Comparison of ENCODE assay signal across 19 cellular contexts in genomic region chr7:49597805-49598204, GRCh38.
DNase-seq lines count a peak whose midpoint lies in the region; ATAC-seq, FAIRE-seq and TF ChIP-seq lines count a peak whose summit lies in the region.
"Had no signal": no experiment of that assay in that cellular context is flagged by ENCODE, and none has a peak within 500 bp of the region (broad histone marks: within the 10 kb centered on the region; RNA-seq: fewer than 3 reads in every experiment).

No MANE protein-coding gene starts in this region.

- BruUV-seq in mammary epithelial cell (replicated peaks; lab: Mats Ljungman, UMichigan) (no TSS peak), MCF 10A (replicated peaks; lab: Mats Ljungman, UMichigan) (no TSS peak)

- H3K36me3 ChIP-seq in mammary epithelial cell (ENCODE audit: insufficient read depth, low read length), result no peaks in the 10 kb centered on the region
- no peaks in the 10 kb centered on the region for H3K36me3 ChIP-seq in keratinocyte (ENCODE audit: control insufficient read depth in 2 of 2, extremely low read depth in 1 of 2, insufficient read depth in 2 of 2, low read length in 2 of 2)
- H3K36me3 ChIP-seq: HAP-1, Peyer's patch had no signal

- H3K9ac ChIP-seq in mammary epithelial cell (ENCODE audit: insufficient read depth, low read length) (no peak overlapping the region), keratinocyte (ENCODE audit: control insufficient read depth, extremely low read depth, insufficient read depth, low read length) (no peak overlapping the region)

- H3K27ac ChIP-seq in mammary epithelial cell (ENCODE audit: insufficient read depth, low read depth, low read length) (no peak overlapping the region), keratinocyte (ENCODE audit: control insufficient read depth, insufficient read depth, low read length) (no peak overlapping the region)
- H3K27ac ChIP-seq: Peyer's patch had no signal

- H3K79me2 ChIP-seq in mammary epithelial cell (ENCODE audit: insufficient read depth, low read length), result no peaks in the 10 kb centered on the region
- no peaks in the 10 kb centered on the region for H3K79me2 ChIP-seq in keratinocyte (ENCODE audit: control insufficient read depth, insufficient read depth, low read length)

- CTCF ChIA-PET in mammary epithelial cell (lab: Charles Lee; ENCODE audit: low non-redundant PET), result no interaction called here
- CTCF ChIA-PET in MCF 10A (lab: Yijun Ruan, JAX), result interaction anchor here (0.6 kb wide), 1 partner anchor 323 kb away, joined by 3 read pairs; no protein-coding TSS in a partner anchor

- DNase-seq in mammary epithelial cell, result peak; percentile 3
- DNase-seq in MCF 10A (ENCODE audit: unreplicated experiment), result no peak
- peak; percentile 8 for DNase-seq in SW480 (ENCODE audit: low spot score)
- DNase-seq in keratinocyte (ENCODE audit: low read depth, low spot score), result no peak
- no peak for DNase-seq in natural killer cell
- no peak for DNase-seq in cerebellar nuclear complex (lab: John Stamatoyannopoulos, UW)
- no peak for DNase-seq in HTR-8/SVneo (ENCODE audit: insufficient read length, low spot score)
- DNase-seq: 8988T; Calu3; CD4-positive, CD25-positive, alpha-beta regulatory T cell; NCI-H1105 treated with DMSO at 0.1 percent for 48 hours; NCI-H187; NCI-H69; NK-92 treated with Interleukin-12 subunit alpha and Interleukin-12 subunit beta, amount 100 ng/mL, for 24 hours; Peyer's patch; Right ventricle myocardium superior had no signal

- H3K27me3 ChIP-seq in mammary epithelial cell (ENCODE audit: insufficient read depth, low read length), result peaks cover 1% of the 10 kb centered on the region
- H3K27me3 ChIP-seq in keratinocyte (ENCODE audit: control insufficient read depth, extremely low read depth, insufficient read depth, low read length), result no peaks in the 10 kb centered on the region
- H3K27me3 ChIP-seq: Peyer's patch had no signal

- H3K4me1 Mint-ChIP-seq in MCF 10A (ENCODE audit: insufficient read depth, unreplicated experiment) (no peaks in the 10 kb centered on the region), natural killer cell (no peaks in the 10 kb centered on the region)
- H3K4me1 Mint-ChIP-seq: CD4-positive, CD25-positive, alpha-beta regulatory T cell had no signal

- H3K4me3 Mint-ChIP-seq in MCF 10A (ENCODE audit: unreplicated experiment) (no peak overlapping the region), natural killer cell (no peak overlapping the region)
- H3K4me3 Mint-ChIP-seq: CD4-positive, CD25-positive, alpha-beta regulatory T cell had no signal

- H3K9me3 Mint-ChIP-seq in MCF 10A (ENCODE audit: unreplicated experiment) (no peaks in the 10 kb centered on the region), natural killer cell (peaks cover 6 to 16% of the 10 kb centered on the region in 2 donors)

- H3K4me1 ChIP-seq in mammary epithelial cell (ENCODE audit: insufficient read depth, low read length), result peaks cover 5% of the 10 kb centered on the region
- no peaks in the 10 kb centered on the region for H3K4me1 ChIP-seq in keratinocyte (ENCODE audit: control insufficient read depth, extremely low read depth, insufficient read depth, low read length)
- H3K4me1 ChIP-seq: HAP-1, Peyer's patch had no signal

- dilution Hi-C loops in mammary epithelial cell (cut with HindIII; ENCODE audit: low sequenced_read_pairs), result no loop called here
- dilution Hi-C loops in keratinocyte (cut with MboI; ENCODE audit: extremely low pct_ligation_motif_present, low sequenced_read_pairs), result no loop called here

- TF ChIP-seq CTCF in mammary epithelial cell (conservative IDR thresholded peaks at IDR 0.05 in 1 of 2, IDR thresholded peaks at IDR 0.05 in 1 of 2; ENCODE audit: extremely low read depth in 1 of 2, insufficient read depth in 1 of 2, low read depth in 1 of 2, low read length in 2 of 2), result no peak
- no peak for TF ChIP-seq CTCF in MCF 10A (IDR thresholded peaks at IDR 0.05; ENCODE audit: unreplicated experiment)
- TF ChIP-seq CTCF in keratinocyte (optimal IDR thresholded peaks at IDR 0.05 in 1 of 3, IDR thresholded peaks at IDR 0.05 in 1 of 3, conservative IDR thresholded peaks at IDR 0.05 in 1 of 3; ENCODE audit: extremely low read depth in 1 of 3, insufficient read depth in 2 of 3, low read length in 3 of 3), result no peak
- no peak for TF ChIP-seq CTCF in natural killer cell (IDR thresholded peaks at IDR 0.05)

- H3K4me3 ChIP-seq in mammary epithelial cell (replicated peaks in 1 of 3; ENCODE audit: insufficient read depth in 1 of 3, low read depth in 2 of 3, low read length in 3 of 3) (no peak overlapping the region), keratinocyte (ENCODE audit: control insufficient read depth in 2 of 3, extremely low read depth in 1 of 3, insufficient read depth in 2 of 3, low read depth in 1 of 3, low read length in 3 of 3) (no peak overlapping the region)
- H3K4me3 ChIP-seq: GM12878, HAP-1, Peyer's patch had no signal

- H3K4me2 ChIP-seq in mammary epithelial cell (ENCODE audit: insufficient read depth, low read depth, low read length) (no peak overlapping the region), keratinocyte (ENCODE audit: control insufficient read depth, extremely low read depth, insufficient read depth, low read depth, low read length) (no peak overlapping the region)

- H3K36me3 Mint-ChIP-seq in MCF 10A (ENCODE audit: insufficient read depth, unreplicated experiment), result no peaks in the 10 kb centered on the region
- no peaks in the 10 kb centered on the region for H3K36me3 Mint-ChIP-seq in natural killer cell
- H3K36me3 Mint-ChIP-seq: CD4-positive, CD25-positive, alpha-beta regulatory T cell had no signal

- H4K20me1 ChIP-seq in mammary epithelial cell (ENCODE audit: insufficient read depth, low read length), result no peaks in the 10 kb centered on the region
- no peaks in the 10 kb centered on the region for H4K20me1 ChIP-seq in keratinocyte (ENCODE audit: control insufficient read depth, extremely low read depth, insufficient read depth, low read length)

- H3K9me3 ChIP-seq in mammary epithelial cell (replicated peaks; ENCODE audit: insufficient read depth, low read length), result no peaks in the 10 kb centered on the region
- no peaks in the 10 kb centered on the region for H3K9me3 ChIP-seq in keratinocyte (ENCODE audit: control insufficient read depth, low read depth, low read length)
- H3K9me3 ChIP-seq: HAP-1, Peyer's patch had no signal

- peak; percentile 69 for FAIRE-seq in keratinocyte (lab: Jason Lieb, UNC)
- FAIRE-seq in HTR-8/SVneo (lab: Jason Lieb, UNC), result no peak
- FAIRE-seq: GM12878 had no signal

- no peak overlapping the region for H3K27ac Mint-ChIP-seq in MCF 10A (ENCODE audit: low read depth, unreplicated experiment)
- no peak overlapping the region for H3K27ac Mint-ChIP-seq in natural killer cell
- H3K27ac Mint-ChIP-seq: CD4-positive, CD25-positive, alpha-beta regulatory T cell had no signal

- peaks cover 29% of the 10 kb centered on the region for H3K27me3 Mint-ChIP-seq in MCF 10A (ENCODE audit: insufficient read depth, unreplicated experiment)
- no peaks in the 10 kb centered on the region for H3K27me3 Mint-ChIP-seq in natural killer cell (ENCODE audit: low read depth in 2 of 2)
- H3K27me3 Mint-ChIP-seq: CD4-positive, CD25-positive, alpha-beta regulatory T cell had no signal

- H3K9me1 ChIP-seq in keratinocyte (ENCODE audit: control insufficient read depth, extremely low read depth, insufficient read depth, low read length), result no peaks in the 10 kb centered on the region

- intact Hi-C loops in mammary epithelial cell (cut with micrococcal nuclease) (no loop called here), MCF 10A (cut with micrococcal nuclease) (no loop called here), natural killer cell (cut with micrococcal nuclease) (no loop called here)

- in situ Hi-C loops in mammary epithelial cell (cut with MboI; ENCODE audit: low sequenced_read_pairs in 2 of 2), result no loop called here

- POLR2A ChIA-PET in MCF 10A (lab: Yijun Ruan, JAX), result interaction anchor here (0.6 kb wide), 1 partner anchor 503 kb away, joined by 3 read pairs; no protein-coding TSS in a partner anchor

- ATAC-seq in natural killer cell (no peak), HG03097 (IDR thresholded peaks at IDR 0.05; ENCODE audit: low FRiP score, unreplicated experiment) (no peak)
- ATAC-seq: GM12878 had no signal

- H2AFZ ChIP-seq in mammary epithelial cell (ENCODE audit: low read depth, low read length) (peak overlapping the region; percentile 61), keratinocyte (ENCODE audit: control insufficient read depth, low read length) (no peak overlapping the region)

- 22% methylated on average over 3 of the region's 3 CpGs for WGBS in mammary epithelial cell (ENCODE audit: low coverage, missing lambda C conversion rate)

Comparison
In these comparisons a context has a peak if more than half of its experiments do, and no peak if none do; other contexts are left out.
1. DNase-seq: peak in mammary epithelial cell (single experiment) and SW480 (single experiment); none in MCF 10A (single experiment), keratinocyte (single experiment), natural killer cell (single experiment), cerebellar nuclear complex (0 of 2) and HTR-8/SVneo (single experiment).